8 cellular contexts compared by ENCODE assay signal in genomic region chr3:120561251-120562045, GRCh38. TPM values are rescaled to one million over a fixed set of nuclear protein-coding genes. Genes with fewer than 3 reads are reported as not detected.
DNase-seq lines count a peak whose midpoint lies in the region; ATAC-seq and TF ChIP-seq lines count a peak whose summit lies in the region.

No MANE protein-coding gene starts in this region.

- H3K27me3 Mint-ChIP-seq in activated CD4-positive, alpha-beta memory T cell treated with anti-CD3 and anti-CD28 coated beads, Interleukin-2, amount 10 ng/mL, durations not matched to agents 7 days and 5 days = peaks cover 6% of the 10 kb centered on the region
- no peaks in the 10 kb centered on the region for H3K27me3 Mint-ChIP-seq in mesothelial cell of epicardium (ENCODE audit: low read depth)

- H3K4me3 Mint-ChIP-seq in activated CD4-positive, alpha-beta memory T cell treated with anti-CD3 and anti-CD28 coated beads, Interleukin-2, amount 10 ng/mL, durations not matched to agents 7 days and 5 days = no peak overlapping the region
- peak overlapping the region; percentile 5 for H3K4me3 Mint-ChIP-seq in mesothelial cell of epicardium

- peak; percentile 81 for TF ChIP-seq CTCF in mesothelial cell of epicardium (IDR thresholded peaks at IDR 0.05; ENCODE audit: unreplicated experiment)

- DNase-seq in AML-193 (lab: John Stamatoyannopoulos, UW) = peak; percentile 76
- peak; percentile 64 for DNase-seq in NCI-H748 (lab: John Stamatoyannopoulos, UW; ENCODE audit: unreplicated experiment)
- DNase-seq in activated CD4-positive, alpha-beta memory T cell treated with anti-CD3 and anti-CD28 coated beads, Interleukin-2, amount 10 ng/mL, durations not matched to agents 7 days and 5 days = peak; percentile 72
- DNase-seq in effector CD8-positive, alpha-beta T cell (lab: John Stamatoyannopoulos, UW) = peak; percentile 36
- peak; percentile 43 to 76 for DNase-seq in mesothelial cell of epicardium (ENCODE audit: low spot score in 2 of 2, unreplicated experiment in 2 of 2)
- peak; percentile 34 to 45 for DNase-seq in stimulated activated CD8-positive, alpha-beta memory T cell treated with anti-CD3 and anti-CD28 coated beads, Interleukin-4, amount 100 ng/mL, for 4 hours (ENCODE audit: low read depth in 2 of 2, low spot score in 1 of 2)

- POLR2A ChIA-PET in activated CD4-positive, alpha-beta memory T cell treated with anti-CD3 and anti-CD28 coated beads, Interleukin-2, amount 10 ng/mL, durations not matched to agents 7 days and 5 days (lab: Charles Lee) = no interaction called here

- H3K4me1 Mint-ChIP-seq in activated CD4-positive, alpha-beta memory T cell treated with anti-CD3 and anti-CD28 coated beads, Interleukin-2, amount 10 ng/mL, durations not matched to agents 7 days and 5 days = peaks cover 13% of the 10 kb centered on the region
- peaks cover 40% of the 10 kb centered on the region for H3K4me1 Mint-ChIP-seq in mesothelial cell of epicardium

- no peak overlapping the region for H3K27ac Mint-ChIP-seq in activated CD4-positive, alpha-beta memory T cell treated with anti-CD3 and anti-CD28 coated beads, Interleukin-2, amount 10 ng/mL, durations not matched to agents 7 days and 5 days
- H3K27ac Mint-ChIP-seq in mesothelial cell of epicardium = peak overlapping the region; percentile 61

- H3K36me3 Mint-ChIP-seq in activated CD4-positive, alpha-beta memory T cell treated with anti-CD3 and anti-CD28 coated beads, Interleukin-2, amount 10 ng/mL, durations not matched to agents 7 days and 5 days (ENCODE audit: low read depth) = no peaks in the 10 kb centered on the region
- H3K36me3 Mint-ChIP-seq in mesothelial cell of epicardium = no peaks in the 10 kb centered on the region

- peak; percentile 67 for ATAC-seq in GM18907 (IDR thresholded peaks at IDR 0.05; ENCODE audit: unreplicated experiment)
- ATAC-seq in HG03442 (IDR thresholded peaks at IDR 0.05; ENCODE audit: unreplicated experiment) = peak; percentile 46

- H3K9me3 Mint-ChIP-seq in activated CD4-positive, alpha-beta memory T cell treated with anti-CD3 and anti-CD28 coated beads, Interleukin-2, amount 10 ng/mL, durations not matched to agents 7 days and 5 days = no peaks in the 10 kb centered on the region
- H3K9me3 Mint-ChIP-seq in mesothelial cell of epicardium = no peaks in the 10 kb centered on the region

- CTCF ChIA-PET in activated CD4-positive, alpha-beta memory T cell treated with anti-CD3 and anti-CD28 coated beads, Interleukin-2, amount 10 ng/mL, durations not matched to agents 7 days and 5 days (lab: Charles Lee) = interaction anchor here (0.6 to 3.5 kb wide), 16 partner anchors 33 to 252 kb away, joined by 3 to 32 read pairs (median 4); partner anchors contain the start of genes GTF2E1, NDUFB4 and RABL3

RNA-seq across cellular contexts. Expression of gene NDUFB4, which starts 34.7 kb away (rescaled TPM):
- total RNA-seq in activated CD4-positive, alpha-beta memory T cell treated with anti-CD3 and anti-CD28 coated beads, Interleukin-2, amount 10 ng/mL, durations not matched to agents 7 days and 5 days = 100 to 1,000 TPM; 135 to 142 TPM
- 103 to 108 TPM (median 103 TPM) in 3 replicates for total RNA-seq in mesothelial cell of epicardium

Comparison
In these comparisons a context has a peak if more than half of its experiments do, and no peak if none do; other contexts are left out.
1. Peak in every context shown above with its lines: DNase-seq and ATAC-seq.